ENCODE assay signal across 10 cellular contexts in genomic region chr3:31004025-31004678, GRCh38.
DNase-seq lines count a peak whose midpoint lies in the region; ATAC-seq and TF ChIP-seq lines count a peak whose summit lies in the region.
"Had no signal": no experiment of that assay in that cellular context is flagged by ENCODE, and none has a peak within 500 bp of the region (broad histone marks: within the 10 kb centered on the region; RNA-seq: fewer than 3 reads in every experiment).

No MANE protein-coding gene starts in this region.

- CTCF ChIA-PET in AG04450 (lab: Charles Lee), result no interaction called here

- ATAC-seq in GM19452 (IDR thresholded peaks at IDR 0.05; ENCODE audit: unreplicated experiment) (peak; percentile 77), HG03571 (IDR thresholded peaks at IDR 0.05; ENCODE audit: unreplicated experiment) (peak; percentile 81)

- H3K27me3 ChIP-seq in AG04450 (ENCODE audit: control insufficient read depth, insufficient read depth, low read length) (no peaks in the 10 kb centered on the region), esophagus muscularis mucosa (no peaks in the 10 kb centered on the region), BE2C (no peaks in the 10 kb centered on the region)

- H3K4me3 ChIP-seq in AG04450 (ENCODE audit: low read depth, low read length) (no peak overlapping the region), esophagus muscularis mucosa (no peak overlapping the region), BE2C (ENCODE audit: low read depth, low read length) (no peak overlapping the region)

- POLR2A ChIA-PET in AG04450 (lab: Yijun Ruan, JAX), result interaction anchor here (0.7 kb wide), 1 partner anchor 19 kb away, joined by 3 read pairs; no protein-coding TSS in a partner anchor

- TF ChIP-seq CTCF in AG04450 (IDR thresholded peaks at IDR 0.05; ENCODE audit: low read depth, low read length) (no peak), esophagus muscularis mucosa (IDR thresholded peaks at IDR 0.05) (no peak), BE2C (IDR thresholded peaks at IDR 0.05; ENCODE audit: low read depth, low read length) (no peak)

- DNase-seq in AG04450 (ENCODE audit: low read depth, low spot score), result peak; percentile 72
- DNase-seq in esophagus muscularis mucosa (ENCODE audit: extremely low spot score), result no peak
- no peak for DNase-seq in OCI-M2 (lab: John Stamatoyannopoulos, UW; ENCODE audit: unreplicated experiment)
- no peak for DNase-seq in BE2C
- DNase-seq in NK-92 (lab: John Stamatoyannopoulos, UW; ENCODE audit: unreplicated experiment), result no peak
- no peak for DNase-seq in activated T-cell treated with anti-CD3 and anti-CD28 coated beads for 4 hours
- DNase-seq: activated effector memory CD4-positive, alpha-beta T cell treated with anti-CD3 and anti-CD28 coated beads, Interleukin-2, amount 50 U/mL, for 16 hours; NCI-H2081 had no signal

- 25% methylated on average over 3 of the region's 3 CpGs for WGBS in esophagus muscularis mucosa

- peaks cover 0 to 24% (median 15%) of the 10 kb centered on the region in 4 donors for H3K4me1 ChIP-seq in esophagus muscularis mucosa
- H3K4me1 ChIP-seq in BE2C, result no peaks in the 10 kb centered on the region

- H3K9me3 ChIP-seq in AG04450 (ENCODE audit: control insufficient read depth, insufficient read depth, low read length) (no peaks in the 10 kb centered on the region), esophagus muscularis mucosa (no peaks in the 10 kb centered on the region), BE2C (no peaks in the 10 kb centered on the region)

- TF ChIP-seq POLR2A in esophagus muscularis mucosa (IDR thresholded peaks at IDR 0.05; ENCODE audit: low read depth), result no peak

- intact Hi-C loops in esophagus muscularis mucosa (cut with DNase I), result no loop called here

- TF ChIP-seq EP300 in esophagus muscularis mucosa (IDR thresholded peaks at IDR 0.05), result no peak

- H3K27ac ChIP-seq in AG04450 (ENCODE audit: low read depth, low read length) (peak overlapping the region; percentile 49), esophagus muscularis mucosa (replicated peaks in 1 of 4) (peak overlapping the region in 3 of 4 donors; percentile 23 to 55 (median 24))

- H3K36me3 ChIP-seq in esophagus muscularis mucosa (no peaks in the 10 kb centered on the region), BE2C (no peaks in the 10 kb centered on the region)
